Comparison of ENCODE assay signal across 14 cellular contexts in genomic region chr12:6294533-6295186, GRCh38. TPM values are rescaled to one million over a fixed set of nuclear protein-coding genes. Genes with fewer than 3 reads are reported as not detected.
DNase-seq lines count a peak whose midpoint lies in the region; ATAC-seq and TF ChIP-seq lines count a peak whose summit lies in the region.
"Had no signal": no experiment of that assay in that cellular context is flagged by ENCODE, and none has a peak within 500 bp of the region (broad histone marks: within the 10 kb centered on the region; RNA-seq: fewer than 3 reads in every experiment).

No MANE protein-coding gene starts in this region.

- H3K27ac ChIP-seq in ectodermal cell (ENCODE audit: insufficient read depth, low read depth, low read length, poor library complexity, severe bottlenecking) (peak overlapping the region; percentile 11), mesodermal cell (ENCODE audit: low read depth, low read length, severe bottlenecking) (peak overlapping the region; percentile 88)

- no peaks in the 10 kb centered on the region for H3K27me3 ChIP-seq in ectodermal cell (ENCODE audit: control insufficient read depth, insufficient read depth, low read length, poor library complexity, severe bottlenecking)
- no peaks in the 10 kb centered on the region for H3K27me3 ChIP-seq in BE2C

- ATAC-seq in Right ventricle myocardium superior (ENCODE audit: poor library complexity) (peak; percentile 45), GM19467 (IDR thresholded peaks at IDR 0.05; ENCODE audit: unreplicated experiment) (no peak)

- H3K36me3 ChIP-seq in ectodermal cell (ENCODE audit: control insufficient read depth, insufficient read depth, low read length) (no peaks in the 10 kb centered on the region), mesodermal cell (ENCODE audit: control insufficient read depth, insufficient read depth, low read length) (no peaks in the 10 kb centered on the region), BE2C (no peaks in the 10 kb centered on the region)

- no peak for TF ChIP-seq CTCF in BE2C (IDR thresholded peaks at IDR 0.05; ENCODE audit: low read depth, low read length)

- H3K4me1 ChIP-seq in ectodermal cell (ENCODE audit: control insufficient read depth, insufficient read depth, low read length) (no peaks in the 10 kb centered on the region), mesodermal cell (ENCODE audit: control insufficient read depth, insufficient read depth, low read length, poor library complexity, severe bottlenecking) (peaks cover 11% of the 10 kb centered on the region), BE2C (peaks cover 4% of the 10 kb centered on the region; the same call in 1 of the 2 replicates)

- no peak overlapping the region for H3K4me3 ChIP-seq in ectodermal cell (ENCODE audit: insufficient read depth, low read depth, low read length)
- no peak overlapping the region for H3K4me3 ChIP-seq in mesodermal cell (ENCODE audit: extremely low read depth, insufficient read depth, low read length, poor library complexity, severe bottlenecking)
- H3K4me3 ChIP-seq in BE2C (ENCODE audit: low read depth, low read length) = no peak overlapping the region

- 51 to 66% methylated on average over 2 of the region's 2 CpGs for WGBS in ectodermal cell, 2 experiments
- WGBS in mesodermal cell (ENCODE audit: insufficient coverage in 2 of 2), 2 experiments = 42 to 53% methylated on average over 2 of the region's 2 CpGs

- DNase-seq in Right ventricle myocardium superior (no peak), cardiac septum (ENCODE audit: low spot score) (no peak), UCSD-AML1 (lab: John Stamatoyannopoulos, UW; ENCODE audit: unreplicated experiment) (no peak), BE2C (no peak), DMS153 treated with DMSO at 0.1 percent for 48 hours (lab: John Stamatoyannopoulos, UW; ENCODE audit: unreplicated experiment) (no peak)
- DNase-seq: activated B cell treated with CpG ODN at 0.5 μM for 24 hours; activated gamma-delta T cell; effector memory CD4-positive, alpha-beta T cell; immature natural killer cell; NCI-H1092; retina had no signal

- intact Hi-C loops in Right ventricle myocardium superior (cut with DNase I) = no loop called here
- intact Hi-C loops in cardiac septum (cut with DNase I) = no loop called here

- no peaks in the 10 kb centered on the region for H3K9me3 ChIP-seq in ectodermal cell (ENCODE audit: control insufficient read depth, low read length)
- peaks cover 3% of the 10 kb centered on the region for H3K9me3 ChIP-seq in mesodermal cell (ENCODE audit: control insufficient read depth, low read length)
- H3K9me3 ChIP-seq in BE2C = no peaks in the 10 kb centered on the region

RNA-seq across cellular contexts. Expression of gene PLEKHG6, which starts 15.8 kb away (rescaled TPM):
- 0.22 TPM for total RNA-seq in Right ventricle myocardium superior
- 0.30 TPM for total RNA-seq in cardiac septum
- 3.3 TPM for polyA plus RNA-seq in ectodermal cell (2013, experiment 1 of 4)
- polyA plus RNA-seq in ectodermal cell (2013, experiment 2 of 4) = 3.1 TPM
- polyA plus RNA-seq in ectodermal cell (2013, experiment 3 of 4) = 2.1 TPM
- 2.6 TPM for polyA plus RNA-seq in ectodermal cell (2013, experiment 4 of 4)
- polyA plus RNA-seq in mesodermal cell (2013, experiment 1 of 2) = 2.1 TPM
- polyA plus RNA-seq in mesodermal cell (2013, experiment 2 of 2) = 0.71 TPM
- 0.23 TPM for polyA plus RNA-seq in BE2C (2012; ENCODE audit: insufficient read depth, insufficient read length, low read depth)
- total RNA-seq: activated B cell treated with CpG ODN at 0.5 μM for 24 hours had no signal

RNA-seq across cellular contexts. Expression of gene TNFRSF1A, which starts 47.2 kb away (rescaled TPM):
- 47.9 TPM for total RNA-seq in Right ventricle myocardium superior
- total RNA-seq in cardiac septum = 60.0 TPM
- 30.7 TPM for polyA plus RNA-seq in ectodermal cell (2013, experiment 1 of 4)
- 29.3 TPM for polyA plus RNA-seq in ectodermal cell (2013, experiment 2 of 4)
- 24.1 TPM for polyA plus RNA-seq in ectodermal cell (2013, experiment 3 of 4)
- polyA plus RNA-seq in ectodermal cell (2013, experiment 4 of 4) = 31.3 TPM
- 88.0 TPM for polyA plus RNA-seq in mesodermal cell (2013, experiment 1 of 2)
- polyA plus RNA-seq in mesodermal cell (2013, experiment 2 of 2) = 82.0 TPM
- polyA plus RNA-seq in BE2C (2012; ENCODE audit: insufficient read depth, insufficient read length, low read depth) = 15.8 TPM
- total RNA-seq: activated B cell treated with CpG ODN at 0.5 μM for 24 hours had no signal
